In genomic region chr17:76725580-76726230, GRCh38 we compare ENCODE assay signal across 8 cellular contexts. TPM values are rescaled to one million over a fixed set of nuclear protein-coding genes. Genes with fewer than 3 reads are reported as not detected.
DNase-seq lines count a peak whose midpoint lies in the region; ATAC-seq and TF ChIP-seq lines count a peak whose summit lies in the region.

No MANE protein-coding gene starts in this region.

- peak; percentile 21 for ATAC-seq in HG02885 (IDR thresholded peaks at IDR 0.05; ENCODE audit: poor library complexity, unreplicated experiment)
- ATAC-seq in activated T-helper 17 cell treated with anti-CD3 and anti-CD28 coated beads, Interleukin-2, amount 50 U/mL, for 72 hours (replicated peaks), result peak; percentile 51

- H3K9me3 Mint-ChIP-seq in activated T-helper 17 cell treated with anti-CD3 and anti-CD28 coated beads, Interleukin-2, amount 50 U/mL, for 72 hours, result no peaks in the 10 kb centered on the region
- H3K9me3 Mint-ChIP-seq in neural progenitor cell, result no peaks in the 10 kb centered on the region

- DNase-seq in NCI-H510A (lab: John Stamatoyannopoulos, UW) (peak; percentile 50), NCI-H510A treated with DMSO at 0.1 percent for 48 hours (lab: John Stamatoyannopoulos, UW) (no peak), fibroblast of villous mesenchyme (ENCODE audit: low read depth) (peak; percentile 72), neural progenitor cell (ENCODE audit: low spot score) (no peak), tibial artery (peak; percentile 73 to 91)

- H4K20me1 ChIP-seq in neural progenitor cell (ENCODE audit: low read depth), result peaks cover 12% of the 10 kb centered on the region

- H3K4me1 ChIP-seq in neural progenitor cell (peaks cover 6% of the 10 kb centered on the region), tibial artery (peaks cover 0 to 67% (median 45%) of the 10 kb centered on the region in 4 donors)

- peak overlapping the region; percentile 98 for H3K27ac Mint-ChIP-seq in activated T-helper 17 cell treated with anti-CD3 and anti-CD28 coated beads, Interleukin-2, amount 50 U/mL, for 72 hours
- no peak overlapping the region for H3K27ac Mint-ChIP-seq in neural progenitor cell

- peak overlapping the region; percentile 90 for H3K4me2 ChIP-seq in neural progenitor cell

- intact Hi-C loops in tibial artery (cut with DNase I; ENCODE audit: low total_unique reads), result no loop called here

- H3F3A ChIP-seq in neural progenitor cell (ENCODE audit: low read depth), result peaks cover 23% of the 10 kb centered on the region

- H3K36me3 ChIP-seq in neural progenitor cell (no peaks in the 10 kb centered on the region), tibial artery (peaks cover 42 to 49% (median 44%) of the 10 kb centered on the region in 3 donors)

- H3K4me3 ChIP-seq in fibroblast of villous mesenchyme (ENCODE audit: low read depth, low read length) (peak overlapping the region; percentile 93), neural progenitor cell (peak overlapping the region; percentile 90), tibial artery (peak overlapping the region; percentile 82 to 100)

- peaks cover 9% of the 10 kb centered on the region for H3K4me1 Mint-ChIP-seq in activated T-helper 17 cell treated with anti-CD3 and anti-CD28 coated beads, Interleukin-2, amount 50 U/mL, for 72 hours
- H3K4me1 Mint-ChIP-seq in neural progenitor cell, result peaks cover 18% of the 10 kb centered on the region

- peak overlapping the region; percentile 54 for H3K9ac ChIP-seq in neural progenitor cell

- no peaks in the 10 kb centered on the region for H3K9me3 ChIP-seq in neural progenitor cell (ENCODE audit: low read depth)
- H3K9me3 ChIP-seq in tibial artery, result no peaks in the 10 kb centered on the region

- H3K27ac ChIP-seq in neural progenitor cell (peak overlapping the region; percentile 84), tibial artery (peak overlapping the region; percentile 95 to 100)

- peak overlapping the region; percentile 44 for H2AFZ ChIP-seq in neural progenitor cell (replicated peaks)

- peak overlapping the region; percentile 99 for H3K4me3 Mint-ChIP-seq in activated T-helper 17 cell treated with anti-CD3 and anti-CD28 coated beads, Interleukin-2, amount 50 U/mL, for 72 hours
- H3K4me3 Mint-ChIP-seq in neural progenitor cell, result peak overlapping the region; percentile 95

- peaks cover 49% of the 10 kb centered on the region for H3K79me2 ChIP-seq in neural progenitor cell (ENCODE audit: low read depth)

- no peaks in the 10 kb centered on the region for H3K27me3 Mint-ChIP-seq in activated T-helper 17 cell treated with anti-CD3 and anti-CD28 coated beads, Interleukin-2, amount 50 U/mL, for 72 hours
- H3K27me3 Mint-ChIP-seq in neural progenitor cell (ENCODE audit: insufficient read depth, low read depth), result peaks cover 5% of the 10 kb centered on the region

- H3K36me3 Mint-ChIP-seq in activated T-helper 17 cell treated with anti-CD3 and anti-CD28 coated beads, Interleukin-2, amount 50 U/mL, for 72 hours (ENCODE audit: low read depth), result peaks cover 97% of the 10 kb centered on the region
- H3K36me3 Mint-ChIP-seq in neural progenitor cell, result peaks cover 22% of the 10 kb centered on the region

- H3K27me3 ChIP-seq in neural progenitor cell, result no peaks in the 10 kb centered on the region
- H3K27me3 ChIP-seq in tibial artery, result no peaks in the 10 kb centered on the region

- TF ChIP-seq CTCF in fibroblast of villous mesenchyme (IDR thresholded peaks at IDR 0.05; ENCODE audit: insufficient read depth, low read depth, low read length) (no peak), neural progenitor cell (IDR thresholded peaks at IDR 0.05) (no peak), tibial artery (IDR thresholded peaks at IDR 0.05) (no peak)

TF ChIP-seq in PFSK-1, 5 proteins besides CTCF, POLR2A, EP300 and RAD21:
- TF ChIP-seq SIN3A (IDR thresholded peaks at IDR 0.05; ENCODE audit: borderline replicate concordance, insufficient read depth, low read length) (peak; percentile 56; the same call in 1 of the 2 replicates), REST (IDR thresholded peaks at IDR 0.05; ENCODE audit: insufficient read depth in 1 of 2, low read depth in 2 of 2, low read length in 2 of 2) (no peak)

RNA-seq across cellular contexts. Expression of gene JMJD6, which starts 0.7 kb away (rescaled TPM):
- polyA plus RNA-seq in PFSK-1 (2012; ENCODE audit: insufficient read length, low read depth), result 104 TPM
- 100 to 1,000 TPM in 1 of 2 donors, 10 to 100 TPM in 1; 99.1 to 144 TPM for total RNA-seq in activated T-helper 17 cell treated with anti-CD3 and anti-CD28 coated beads, Interleukin-2, amount 50 U/mL, for 72 hours
- total RNA-seq in fibroblast of villous mesenchyme (24.2 and 25.8 TPM in 2 replicates), neural progenitor cell (ENCODE audit: low replicate concordance) (8.7 and 11.6 TPM in 2 replicates)

RNA-seq across cellular contexts. Expression of gene METTL23, which starts 0.9 kb away (rescaled TPM):
- 35.7 TPM for polyA plus RNA-seq in PFSK-1 (2012; ENCODE audit: insufficient read length, low read depth)
- total RNA-seq in activated T-helper 17 cell treated with anti-CD3 and anti-CD28 coated beads, Interleukin-2, amount 50 U/mL, for 72 hours, result 10 to 100 TPM; 31.6 to 35.7 TPM
- 27.1 and 30.2 TPM in 2 replicates for total RNA-seq in fibroblast of villous mesenchyme
- 38.1 and 40.4 TPM in 2 replicates for total RNA-seq in neural progenitor cell (ENCODE audit: low replicate concordance)

RNA-seq across cellular contexts. Expression of gene SRSF2, which starts 11.4 kb away (rescaled TPM):
- 221 TPM for polyA plus RNA-seq in PFSK-1 (2012; ENCODE audit: insufficient read length, low read depth)
- total RNA-seq in activated T-helper 17 cell treated with anti-CD3 and anti-CD28 coated beads, Interleukin-2, amount 50 U/mL, for 72 hours, result 100 to 1,000 TPM; 254 to 438 TPM
- total RNA-seq in fibroblast of villous mesenchyme (152 and 165 TPM in 2 replicates), neural progenitor cell (ENCODE audit: low replicate concordance) (329 and 333 TPM in 2 replicates)

RNA-seq across cellular contexts. Expression of gene MFSD11, which starts 12.2 kb away (rescaled TPM):
- polyA plus RNA-seq in PFSK-1 (2012; ENCODE audit: insufficient read length, low read depth), result 8.5 TPM
- 10 to 100 TPM; 20.9 to 28.6 TPM for total RNA-seq in activated T-helper 17 cell treated with anti-CD3 and anti-CD28 coated beads, Interleukin-2, amount 50 U/mL, for 72 hours
- total RNA-seq in fibroblast of villous mesenchyme (31.9 and 44.5 TPM in 2 replicates), neural progenitor cell (ENCODE audit: low replicate concordance) (22.5 and 25.7 TPM in 2 replicates)

RNA-seq across cellular contexts. Expression of gene MXRA7, which starts 14.9 kb away (rescaled TPM):
- 191 TPM for polyA plus RNA-seq in PFSK-1 (2012; ENCODE audit: insufficient read length, low read depth)
- total RNA-seq in activated T-helper 17 cell treated with anti-CD3 and anti-CD28 coated beads, Interleukin-2, amount 50 U/mL, for 72 hours, result 1 to 10 TPM; 7.3 to 7.4 TPM
- total RNA-seq in fibroblast of villous mesenchyme, result 244 and 267 TPM in 2 replicates
- 54.6 and 55.4 TPM in 2 replicates for total RNA-seq in neural progenitor cell (ENCODE audit: low replicate concordance)

Comparison
In these comparisons a context has a peak if more than half of its experiments do, and no peak if none do; other contexts are left out.
1. DNase-seq: peak in NCI-H510A (single experiment), fibroblast of villous mesenchyme (single experiment) and tibial artery (2 of 2); none in NCI-H510A treated with DMSO at 0.1 percent for 48 hours (single experiment) and neural progenitor cell (single experiment).
2. Peak in every context shown above with its lines, with median percentiles within 50 percentile points of each other: H3K4me3 ChIP-seq.